In the genomic region with DNA sequence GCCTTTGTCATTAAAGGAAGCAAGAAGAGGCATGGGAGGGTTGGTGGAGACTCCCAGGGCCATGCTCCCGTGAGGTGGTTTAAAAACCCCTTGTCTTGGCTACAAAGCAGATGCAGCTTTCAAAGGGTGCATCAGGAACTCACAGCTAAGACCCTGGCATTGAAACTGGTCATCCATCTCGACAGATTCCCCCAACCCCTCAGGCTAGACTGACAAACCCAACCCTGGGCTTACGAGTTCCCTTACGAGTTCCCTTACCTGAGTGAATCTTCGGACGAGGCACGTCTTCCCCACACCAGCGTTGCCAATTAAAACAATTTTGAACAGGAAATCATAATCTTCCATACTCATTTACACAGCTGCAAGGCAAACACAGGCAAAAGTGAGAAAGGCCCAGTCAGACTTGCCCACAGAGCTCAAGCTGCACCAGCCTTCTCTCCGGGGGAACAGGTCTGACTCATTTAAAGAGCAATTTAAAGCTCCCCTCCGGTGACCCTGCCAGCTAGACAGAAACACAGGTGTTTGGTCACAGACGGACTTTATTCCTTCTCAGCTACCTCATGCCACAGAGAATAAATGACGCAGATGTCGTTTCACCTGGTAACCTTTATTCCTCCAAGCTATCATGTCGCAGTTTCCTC, we compare ENCODE assay signal across 8 cellular contexts.
DNase-seq lines count a peak whose midpoint lies in the region; ATAC-seq and FAIRE-seq lines count a peak whose summit lies in the region.

No MANE protein-coding gene starts in this region.

- H3K4me1 Mint-ChIP-seq in activated CD8-positive, alpha-beta memory T cell treated with anti-CD3 and anti-CD28 coated beads, Interleukin-2, amount 10 ng/mL, durations not matched to agents 7 days and 5 days, result peaks cover 40% of the 10 kb centered on the region
- peaks cover 55% of the 10 kb centered on the region for H3K4me1 Mint-ChIP-seq in memory B cell

- FAIRE-seq in HTR-8/SVneo (lab: Jason Lieb, UNC), result no peak

- no peak overlapping the region for H3K4me3 Mint-ChIP-seq in activated CD8-positive, alpha-beta memory T cell treated with anti-CD3 and anti-CD28 coated beads, Interleukin-2, amount 10 ng/mL, durations not matched to agents 7 days and 5 days
- H3K4me3 Mint-ChIP-seq in memory B cell, result peak overlapping the region; percentile 43

- H3K9me3 Mint-ChIP-seq in activated CD8-positive, alpha-beta memory T cell treated with anti-CD3 and anti-CD28 coated beads, Interleukin-2, amount 10 ng/mL, durations not matched to agents 7 days and 5 days (ENCODE audit: low read depth), result no peaks in the 10 kb centered on the region
- H3K9me3 Mint-ChIP-seq in memory B cell, result no peaks in the 10 kb centered on the region

- ATAC-seq in activated CD8-positive, alpha-beta memory T cell treated with anti-CD3 and anti-CD28 coated beads, Interleukin-2, amount 10 ng/mL, durations not matched to agents 7 days and 5 days, result peak; percentile 77
- ATAC-seq in HG02870 (IDR thresholded peaks at IDR 0.05; ENCODE audit: unreplicated experiment), result peak; percentile 89
- ATAC-seq in memory B cell (ENCODE audit: low read depth), result peak; percentile 65

- CTCF ChIA-PET in activated CD8-positive, alpha-beta memory T cell treated with anti-CD3 and anti-CD28 coated beads, Interleukin-2, amount 10 ng/mL, durations not matched to agents 7 days and 5 days (lab: Charles Lee), result interaction anchor here (1.3 kb wide), 1 partner anchor 10 kb away, joined by 3 read pairs; no protein-coding TSS in a partner anchor

- no peak overlapping the region for H3K27ac Mint-ChIP-seq in activated CD8-positive, alpha-beta memory T cell treated with anti-CD3 and anti-CD28 coated beads, Interleukin-2, amount 10 ng/mL, durations not matched to agents 7 days and 5 days
- peak overlapping the region; percentile 74 for H3K27ac Mint-ChIP-seq in memory B cell

- H3K27me3 Mint-ChIP-seq in activated CD8-positive, alpha-beta memory T cell treated with anti-CD3 and anti-CD28 coated beads, Interleukin-2, amount 10 ng/mL, durations not matched to agents 7 days and 5 days, result no peaks in the 10 kb centered on the region
- H3K27me3 Mint-ChIP-seq in memory B cell, result no peaks in the 10 kb centered on the region

- peak; percentile 57 for DNase-seq in activated CD8-positive, alpha-beta memory T cell treated with anti-CD3 and anti-CD28 coated beads, Interleukin-2, amount 10 ng/mL, durations not matched to agents 7 days and 5 days
- DNase-seq in activated CD8-positive, alpha-beta memory T cell treated with anti-CD3 and anti-CD28 coated beads for 24 hours, result no peak
- DNase-seq in NCI-H774 (lab: John Stamatoyannopoulos, UW) (peak; percentile 70), memory B cell (ENCODE audit: low spot score in 2 of 2) (peak in 1 of 2 donors; percentile 9), HTR-8/SVneo (ENCODE audit: insufficient read length, low spot score) (no peak), NCI-H446 (lab: John Stamatoyannopoulos, UW) (no peak), midbrain (lab: John Stamatoyannopoulos, UW) (no peak)

- peaks cover 7% of the 10 kb centered on the region for H3K36me3 Mint-ChIP-seq in activated CD8-positive, alpha-beta memory T cell treated with anti-CD3 and anti-CD28 coated beads, Interleukin-2, amount 10 ng/mL, durations not matched to agents 7 days and 5 days
- peaks cover 29% of the 10 kb centered on the region for H3K36me3 Mint-ChIP-seq in memory B cell

Comparison
In these comparisons a context has a peak if more than half of its experiments do, and no peak if none do; other contexts are left out.
1. DNase-seq: peak in activated CD8-positive, alpha-beta memory T cell treated with anti-CD3 and anti-CD28 coated beads, Interleukin-2, amount 10 ng/mL, durations not matched to agents 7 days and 5 days (single experiment) and NCI-H774 (single experiment); none in activated CD8-positive, alpha-beta memory T cell treated with anti-CD3 and anti-CD28 coated beads for 24 hours (single experiment), HTR-8/SVneo (single experiment), NCI-H446 (0 of 2) and midbrain (single experiment).
2. Peak in every context shown above with its lines, with median percentiles within 50 percentile points of each other: ATAC-seq.